ENCODE assay signal across 8 cellular contexts in genomic region chr9:133147412-133148271, GRCh38. TPM values are rescaled to one million over a fixed set of nuclear protein-coding genes. Genes with fewer than 3 reads are reported as not detected.
DNase-seq lines count a peak whose midpoint lies in the region; ATAC-seq and TF ChIP-seq lines count a peak whose summit lies in the region.

No MANE protein-coding gene starts in this region.

- H4K20me1 ChIP-seq in fibroblast of lung (ENCODE audit: control insufficient read depth, extremely low read depth, insufficient read depth, low read length) = no peaks in the 10 kb centered on the region

- no peak for ATAC-seq in natural killer cell treated with Interleukin-12 subunit alpha and Interleukin-12 subunit beta and Interleukin-15 and Interleukin-18, amount 100 ng/mL, for 72 hours
- ATAC-seq in HG03025 (IDR thresholded peaks at IDR 0.05; ENCODE audit: low FRiP score, unreplicated experiment) = no peak

- H3K4me3 Mint-ChIP-seq in natural killer cell treated with Interleukin-12 subunit alpha and Interleukin-12 subunit beta and Interleukin-15 and Interleukin-18, amount 100 ng/mL, for 72 hours = peak overlapping the region; percentile 99

- DNase-seq in DMS79 (lab: John Stamatoyannopoulos, UW) (peak; percentile 75), HuH-7.5 (ENCODE audit: low spot score) (peak; percentile 96), fibroblast of lung (ENCODE audit: low read depth in 2 of 2) (peak; percentile 25 to 42)
- peak; percentile 68 to 74 for DNase-seq in activated T-helper 1 cell treated with anti-CD3 and anti-CD28 coated beads, Interleukin-2, amount 50 U/mL, for 16 hours (ENCODE audit: low read depth in 1 of 2, low spot score in 1 of 2)
- peak; percentile 81 for DNase-seq in natural killer cell treated with Interleukin-12 subunit alpha and Interleukin-12 subunit beta and Interleukin-15 and Interleukin-18, amount 100 ng/mL, for 72 hours (ENCODE audit: low spot score)
- DNase-seq in stimulated activated naive CD4-positive, alpha-beta T cell (lab: John Stamatoyannopoulos, UW) = peak; percentile 75 to 88 (median 80)

- no peaks in the 10 kb centered on the region for H3K36me3 ChIP-seq in fibroblast of lung (ENCODE audit: control insufficient read depth, insufficient read depth, low read length)

- H3K4me1 ChIP-seq in fibroblast of lung (ENCODE audit: control insufficient read depth, extremely low read depth, insufficient read depth, low read length) = peaks cover 11% of the 10 kb centered on the region

- peak overlapping the region; percentile 99 for H3K4me2 ChIP-seq in fibroblast of lung (ENCODE audit: extremely low read depth, insufficient read depth, low read length)

- peaks cover 2% of the 10 kb centered on the region for H3K79me2 ChIP-seq in fibroblast of lung (ENCODE audit: control insufficient read depth, insufficient read depth, low read length)

- TF ChIP-seq CTCF in fibroblast of lung (conservative IDR thresholded peaks at IDR 0.05 in 1 of 2, IDR thresholded peaks at IDR 0.05 in 1 of 2; ENCODE audit: low read depth in 1 of 2, low read length in 2 of 2) = peak; percentile 97

- H3K9me3 Mint-ChIP-seq in natural killer cell treated with Interleukin-12 subunit alpha and Interleukin-12 subunit beta and Interleukin-15 and Interleukin-18, amount 100 ng/mL, for 72 hours = no peaks in the 10 kb centered on the region

- peak overlapping the region; percentile 80 for H3K9ac ChIP-seq in fibroblast of lung (ENCODE audit: insufficient read depth, low read length)

- peak overlapping the region; percentile 27 for H2AFZ ChIP-seq in fibroblast of lung (ENCODE audit: low read length)

- peak overlapping the region; percentile 68 to 84 (median 78) for H3K4me3 ChIP-seq in fibroblast of lung (replicated peaks in 1 of 4; ENCODE audit: control extremely low read depth in 1 of 4, insufficient read depth in 1 of 4, low read depth in 3 of 4, low read length in 4 of 4)

- peak overlapping the region; percentile 83 to 87 for H3K27ac Mint-ChIP-seq in natural killer cell treated with Interleukin-12 subunit alpha and Interleukin-12 subunit beta and Interleukin-15 and Interleukin-18, amount 100 ng/mL, for 72 hours

- no peaks in the 10 kb centered on the region for H3K9me3 ChIP-seq in fibroblast of lung (ENCODE audit: control insufficient read depth, insufficient read depth, low read depth, low read length)

- H3K27me3 Mint-ChIP-seq in natural killer cell treated with Interleukin-12 subunit alpha and Interleukin-12 subunit beta and Interleukin-15 and Interleukin-18, amount 100 ng/mL, for 72 hours = no peaks in the 10 kb centered on the region

- H3K36me3 Mint-ChIP-seq in natural killer cell treated with Interleukin-12 subunit alpha and Interleukin-12 subunit beta and Interleukin-15 and Interleukin-18, amount 100 ng/mL, for 72 hours = no peaks in the 10 kb centered on the region

- peak overlapping the region; percentile 82 for H3K27ac ChIP-seq in fibroblast of lung (ENCODE audit: insufficient read depth, low read length)

- peaks cover 37 to 38% of the 10 kb centered on the region in 2 donors for H3K4me1 Mint-ChIP-seq in natural killer cell treated with Interleukin-12 subunit alpha and Interleukin-12 subunit beta and Interleukin-15 and Interleukin-18, amount 100 ng/mL, for 72 hours (ENCODE audit: low read depth in 2 of 2)

- no peaks in the 10 kb centered on the region for H3K27me3 ChIP-seq in fibroblast of lung (ENCODE audit: control insufficient read depth, insufficient read depth, low read length)

TF ChIP-seq in PFSK-1, 5 proteins besides CTCF, POLR2A, EP300 and RAD21:
- TF ChIP-seq TAF1 (IDR thresholded peaks at IDR 0.05; ENCODE audit: borderline replicate concordance, insufficient read depth, low read length) = no peak
- TF ChIP-seq REST (IDR thresholded peaks at IDR 0.05; ENCODE audit: insufficient read depth in 1 of 2, low read depth in 2 of 2, low read length in 2 of 2) = no peak
- TF ChIP-seq SIN3A (IDR thresholded peaks at IDR 0.05; ENCODE audit: borderline replicate concordance, insufficient read depth, low read length) = peak; percentile 33; the same call in 1 of the 2 replicates
- TF ChIP-seq FOXP2 (optimal IDR thresholded peaks at IDR 0.05; ENCODE audit: borderline replicate concordance, extremely low read depth, extremely low read length, insufficient read depth) = no peak
- TF ChIP-seq POLR2AphosphoS5 (IDR thresholded peaks at IDR 0.05; ENCODE audit: low read depth, low read length) = no peak

RNA-seq across cellular contexts. Expression of gene GBGT1, which starts 16.1 kb away (rescaled TPM):
- polyA plus RNA-seq in PFSK-1 (2012; ENCODE audit: insufficient read length, low read depth) = 5.2 TPM
- total RNA-seq in fibroblast of lung = 3.3 and 4.1 TPM in 2 replicates
- 0.86 and 2.6 TPM in 2 replicates for polyA plus RNA-seq in fibroblast of lung
- polyA plus RNA-seq in fibroblast of lung (2012) = 1.4 and 2.6 TPM in 2 replicates
- 7.6 and 11.0 TPM in 2 replicates for polyA minus RNA-seq in fibroblast of lung (ENCODE audit: low replicate concordance)
- 1 to 10 TPM; 4.1 to 7.2 TPM for total RNA-seq in natural killer cell treated with Interleukin-12 subunit alpha and Interleukin-12 subunit beta and Interleukin-15 and Interleukin-18, amount 100 ng/mL, for 72 hours

RNA-seq across cellular contexts. Expression of gene RALGDS, which starts 26.6 kb away (rescaled TPM):
- polyA plus RNA-seq in PFSK-1 (2012; ENCODE audit: insufficient read length, low read depth) = 31.0 TPM
- total RNA-seq in fibroblast of lung = 16.2 and 23.6 TPM in 2 replicates
- 16.6 and 22.4 TPM in 2 replicates for polyA plus RNA-seq in fibroblast of lung
- polyA plus RNA-seq in fibroblast of lung (2012) = 10.6 and 15.5 TPM in 2 replicates
- 16.8 and 18.8 TPM in 2 replicates for polyA minus RNA-seq in fibroblast of lung (ENCODE audit: low replicate concordance)
- total RNA-seq in natural killer cell treated with Interleukin-12 subunit alpha and Interleukin-12 subunit beta and Interleukin-15 and Interleukin-18, amount 100 ng/mL, for 72 hours = 100 to 1,000 TPM; 138 to 159 TPM

Comparison
In these comparisons a context has a peak if more than half of its experiments do, and no peak if none do; other contexts are left out.
1. DNase-seq: peak in every context shown above with its lines; median percentile 96 in HuH-7.5; 81 in natural killer cell treated with Interleukin-12 subunit alpha and Interleukin-12 subunit beta and Interleukin-15 and Interleukin-18, amount 100 ng/mL, for 72 hours; 80 in stimulated activated naive CD4-positive, alpha-beta T cell; 75 in DMS79; 71 in activated T-helper 1 cell treated with anti-CD3 and anti-CD28 coated beads, Interleukin-2, amount 50 U/mL, for 16 hours; 34 in fibroblast of lung.